In genomic region chr6:116536216-116536621, GRCh38 we compare ENCODE assay signal across 9 cellular contexts. TPM values are rescaled to one million over a fixed set of nuclear protein-coding genes. Genes with fewer than 3 reads are reported as not detected.
DNase-seq lines count a peak whose midpoint lies in the region; ATAC-seq, FAIRE-seq and TF ChIP-seq lines count a peak whose summit lies in the region.
"Had no signal": no experiment of that assay in that cellular context is flagged by ENCODE, and none has a peak within 500 bp of the region (broad histone marks: within the 10 kb centered on the region; RNA-seq: fewer than 3 reads in every experiment).

No MANE protein-coding gene starts in this region.

- H3K9me3 ChIP-seq in CD8-positive, alpha-beta T cell (ENCODE audit: low read length), result no peaks in the 10 kb centered on the region
- H3K9me3 ChIP-seq: SJSA1 had no signal

- POLR2A ChIA-PET in CD8-positive, alpha-beta T cell (lab: Charles Lee), result interaction anchor here (0.6 kb wide), 1 partner anchor 283 kb away, joined by 3 read pairs; no protein-coding TSS in a partner anchor
- POLR2A ChIA-PET in activated CD4-positive, alpha-beta memory T cell treated with anti-CD3 and anti-CD28 coated beads for 36 hours (lab: Charles Lee), result no interaction called here

- no peak overlapping the region for H3K4me3 ChIP-seq in CD8-positive, alpha-beta T cell (ENCODE audit: low read depth, low read length)
- H3K4me3 ChIP-seq: SJSA1 had no signal

- DNase-seq in CD8-positive, alpha-beta T cell, result peak in 2 of 7 experiments; percentile 25 to 49
- DNase-seq in Kasumi-1 (lab: John Stamatoyannopoulos, UW) (peak; percentile 56 to 83), SK-N-DZ (ENCODE audit: low spot score) (peak; percentile 68), mucosa of gallbladder (ENCODE audit: low spot score) (peak; percentile 29)
- no peak for DNase-seq in activated CD4-positive, alpha-beta memory T cell treated with anti-CD3 and anti-CD28 coated beads for 36 hours

- intact Hi-C loops in CD8-positive, alpha-beta T cell (cut with DNase I, micrococcal nuclease), result loop anchor here (1.0 to 10.0 kb wide), 4 partner anchors 25 to 309 kb away; no protein-coding TSS in a partner anchor
- intact Hi-C loops in activated CD4-positive, alpha-beta memory T cell treated with anti-CD3 and anti-CD28 coated beads for 36 hours (cut with micrococcal nuclease), result loop anchor here (1.0 kb wide), 3 partner anchors 25 to 311 kb away; no protein-coding TSS in a partner anchor

- no peaks in the 10 kb centered on the region for H3K36me3 Mint-ChIP-seq in CD8-positive, alpha-beta T cell
- no peaks in the 10 kb centered on the region for H3K36me3 Mint-ChIP-seq in activated CD4-positive, alpha-beta memory T cell treated with anti-CD3 and anti-CD28 coated beads for 36 hours

- H3K27ac ChIP-seq in CD8-positive, alpha-beta T cell (ENCODE audit: low read depth, low read length), result no peak overlapping the region
- H3K27ac ChIP-seq: SJSA1 had no signal

- TF ChIP-seq CTCF in CD8-positive, alpha-beta T cell (IDR thresholded peaks at IDR 0.05), result peak; percentile 85

- H3K36me3 ChIP-seq in CD8-positive, alpha-beta T cell (ENCODE audit: insufficient read depth, low read length), result no peaks in the 10 kb centered on the region
- H3K36me3 ChIP-seq: SJSA1 had no signal

- H3K27me3 ChIP-seq in CD8-positive, alpha-beta T cell (ENCODE audit: insufficient read depth, low read length), result no peaks in the 10 kb centered on the region

- peak; percentile 35 for ATAC-seq in CD8-positive, alpha-beta T cell
- ATAC-seq in GM18858 (IDR thresholded peaks at IDR 0.05; ENCODE audit: unreplicated experiment) (peak; percentile 60), GM21381 (IDR thresholded peaks at IDR 0.05; ENCODE audit: unreplicated experiment) (no peak)

- H3K27ac Mint-ChIP-seq in CD8-positive, alpha-beta T cell, result no peak overlapping the region
- H3K27ac Mint-ChIP-seq in activated CD4-positive, alpha-beta memory T cell treated with anti-CD3 and anti-CD28 coated beads for 36 hours, result no peak overlapping the region

- no peak overlapping the region for H3K4me3 Mint-ChIP-seq in CD8-positive, alpha-beta T cell
- H3K4me3 Mint-ChIP-seq in activated CD4-positive, alpha-beta memory T cell treated with anti-CD3 and anti-CD28 coated beads for 36 hours, result no peak overlapping the region

- CTCF ChIA-PET in CD8-positive, alpha-beta T cell (lab: Charles Lee), result interaction anchor here (1.2 to 4.5 kb wide), 3 partner anchors 90 to 247 kb away, joined by 3 to 58 read pairs (median 7); no protein-coding TSS in a partner anchor
- CTCF ChIA-PET in activated CD4-positive, alpha-beta memory T cell treated with anti-CD3 and anti-CD28 coated beads for 36 hours (lab: Charles Lee), result interaction anchor here (1.0 to 4.5 kb wide), 8 partner anchors 11 to 269 kb away, joined by 3 to 82 read pairs (median 14); partner anchors contain the start of gene RWDD1

- H3K4me1 ChIP-seq in CD8-positive, alpha-beta T cell (ENCODE audit: insufficient read depth, low read length), result no peaks in the 10 kb centered on the region

- no peaks in the 10 kb centered on the region for H3K4me1 Mint-ChIP-seq in CD8-positive, alpha-beta T cell (ENCODE audit: low read depth)
- no peaks in the 10 kb centered on the region for H3K4me1 Mint-ChIP-seq in activated CD4-positive, alpha-beta memory T cell treated with anti-CD3 and anti-CD28 coated beads for 36 hours (ENCODE audit: low read depth)

- H3K27me3 Mint-ChIP-seq in CD8-positive, alpha-beta T cell (ENCODE audit: low read depth), result peaks cover 11% of the 10 kb centered on the region
- peaks cover 20% of the 10 kb centered on the region for H3K27me3 Mint-ChIP-seq in activated CD4-positive, alpha-beta memory T cell treated with anti-CD3 and anti-CD28 coated beads for 36 hours

- no peaks in the 10 kb centered on the region for H3K9me3 Mint-ChIP-seq in CD8-positive, alpha-beta T cell
- H3K9me3 Mint-ChIP-seq in activated CD4-positive, alpha-beta memory T cell treated with anti-CD3 and anti-CD28 coated beads for 36 hours, result no peaks in the 10 kb centered on the region

- peak; percentile 86 for FAIRE-seq in endometrium (lab: Jason Lieb, UNC)

RNA-seq across cellular contexts. Expression of gene TRAPPC3L, which starts 9.3 kb away (rescaled TPM):
- not detected for total RNA-seq in CD8-positive, alpha-beta T cell
- polyA plus RNA-seq in SK-N-DZ (2014; cell fraction: cytosol; rRNA removed), result not detected in 2 replicates
- polyA plus RNA-seq in SK-N-DZ (2014; cell fraction: nucleus; rRNA removed), result 0.09 and 1.2 TPM in 2 replicates
- total RNA-seq in mucosa of gallbladder, result not detected
- not detected for total RNA-seq in activated CD4-positive, alpha-beta memory T cell treated with anti-CD3 and anti-CD28 coated beads for 36 hours
- total RNA-seq: SJSA1 had no signal

RNA-seq across cellular contexts. Expression of gene CALHM4, which starts 17.3 kb away (rescaled TPM):
- total RNA-seq in CD8-positive, alpha-beta T cell, result not detected
- 0.14 TPM in 1 of 2 replicates, not detected in the other for polyA plus RNA-seq in SK-N-DZ (2014; cell fraction: cytosol; rRNA removed)
- not detected in 2 replicates for polyA plus RNA-seq in SK-N-DZ (2014; cell fraction: nucleus; rRNA removed)
- not detected for total RNA-seq in mucosa of gallbladder
- total RNA-seq in activated CD4-positive, alpha-beta memory T cell treated with anti-CD3 and anti-CD28 coated beads for 36 hours, result not detected
- total RNA-seq: SJSA1 had no signal

RNA-seq across cellular contexts. Expression of gene CALHM5, which starts 24.8 kb away (rescaled TPM):
- not detected for total RNA-seq in CD8-positive, alpha-beta T cell
- polyA plus RNA-seq in SK-N-DZ (2014; cell fraction: cytosol; rRNA removed), result 2.4 and 2.6 TPM in 2 replicates
- 0.85 and 1.1 TPM in 2 replicates for polyA plus RNA-seq in SK-N-DZ (2014; cell fraction: nucleus; rRNA removed)
- 1.8 TPM for total RNA-seq in mucosa of gallbladder
- total RNA-seq in activated CD4-positive, alpha-beta memory T cell treated with anti-CD3 and anti-CD28 coated beads for 36 hours, result not detected

RNA-seq across cellular contexts. Expression of gene RWDD1, which starts 35.1 kb away (rescaled TPM):
- total RNA-seq in CD8-positive, alpha-beta T cell, result 10 to 100 TPM; 65.1 to 68.7 TPM
- 50.2 and 52.6 TPM in 2 replicates for polyA plus RNA-seq in SK-N-DZ (2014; cell fraction: cytosol; rRNA removed)
- 29.6 and 35.8 TPM in 2 replicates for polyA plus RNA-seq in SK-N-DZ (2014; cell fraction: nucleus; rRNA removed)
- total RNA-seq in mucosa of gallbladder, result 35.1 TPM
- total RNA-seq in activated CD4-positive, alpha-beta memory T cell treated with anti-CD3 and anti-CD28 coated beads for 36 hours, result 10 to 100 TPM; 46.7 to 49.1 TPM
